In genomic region chr22:44309137-44309536, GRCh38 we compare ENCODE assay signal across 10 cellular contexts. TPM values are rescaled to one million over a fixed set of nuclear protein-coding genes. Genes with fewer than 3 reads are reported as not detected.
DNase-seq lines count a peak whose midpoint lies in the region; ATAC-seq, FAIRE-seq and TF ChIP-seq lines count a peak whose summit lies in the region.
"Had no signal": no experiment of that assay in that cellular context is flagged by ENCODE, and none has a peak within 500 bp of the region (broad histone marks: within the 10 kb centered on the region; RNA-seq: fewer than 3 reads in every experiment).

No MANE protein-coding gene starts in this region.

- no peaks in the 10 kb centered on the region for H3K9me3 ChIP-seq in right cardiac atrium (ENCODE audit: control insufficient read depth, low read length)
- H3K9me3 ChIP-seq in tibial artery, result no peaks in the 10 kb centered on the region

- no peak for DNase-seq in activated CD4-positive, CD25-positive, alpha-beta regulatory T cell (lab: John Stamatoyannopoulos, UW)
- DNase-seq in T1000 (lab: John Stamatoyannopoulos, UW) (peak; percentile 86), right cardiac atrium (peak; percentile 6 to 73 (median 54)), tibial artery (peak; percentile 51 to 70), NCI-H69 (lab: John Stamatoyannopoulos, UW) (no peak), NCI-H446 treated with DMSO at 0.1 percent for 48 hours (lab: John Stamatoyannopoulos, UW) (no peak), GM19239 (ENCODE audit: insufficient read length, low spot score) (no peak)
- DNase-seq: natural killer cell had no signal

- peak; percentile 55 to 73 for ATAC-seq in activated CD4-positive, CD25-positive, alpha-beta regulatory T cell treated with anti-CD3 and anti-CD28 coated beads, Interleukin-2, amount 50 U/mL, for 24 hours
- peak in 1 of 2 donors; percentile 34 for ATAC-seq in right cardiac atrium

- 57% methylated on average over 16 of the region's 16 CpGs for WGBS in right cardiac atrium

- intact Hi-C loops in right cardiac atrium (cut with DNase I), result no loop called here
- intact Hi-C loops in tibial artery (cut with DNase I; ENCODE audit: low total_unique reads), result no loop called here

- no peaks in the 10 kb centered on the region for H3K27me3 ChIP-seq in right cardiac atrium (ENCODE audit: control insufficient read depth, insufficient read depth)
- H3K27me3 ChIP-seq in tibial artery, result peaks cover 0 to 4% of the 10 kb centered on the region in 2 donors

- TF ChIP-seq CTCF in tibial artery (IDR thresholded peaks at IDR 0.05), result no peak

- no peak overlapping the region for H3K4me3 ChIP-seq in right cardiac atrium (ENCODE audit: low read length)
- no peak overlapping the region for H3K4me3 ChIP-seq in tibial artery

- FAIRE-seq in GM19239 (lab: Jason Lieb, UNC), result no peak

- peaks cover 2% of the 10 kb centered on the region for H3K4me1 ChIP-seq in right cardiac atrium (ENCODE audit: control insufficient read depth, insufficient read depth, low read length)
- H3K4me1 ChIP-seq in tibial artery, result peaks cover 0 to 4% (median 0%) of the 10 kb centered on the region in 4 donors

- no peaks in the 10 kb centered on the region for H3K36me3 ChIP-seq in tibial artery

- H3K27ac ChIP-seq in right cardiac atrium (ENCODE audit: low read length) (no peak overlapping the region), tibial artery (no peak overlapping the region)
- H3K27ac ChIP-seq: C4-2B had no signal

RNA-seq across cellular contexts. Expression of gene SHISAL1, which starts 3.6 kb away (rescaled TPM):
- total RNA-seq in right cardiac atrium, result 1 to 10 TPM; 1.0 to 5.8 (median 1.3) TPM
- polyA plus RNA-seq in right cardiac atrium, result 1.3 TPM
- total RNA-seq: natural killer cell had no signal

Comparison
In these comparisons a context has a peak if more than half of its experiments do, and no peak if none do; other contexts are left out.
1. DNase-seq: peak in T1000 (single experiment), right cardiac atrium (3 of 3) and tibial artery (2 of 2); none in activated CD4-positive, CD25-positive, alpha-beta regulatory T cell (0 of 4), NCI-H69 (single experiment), NCI-H446 treated with DMSO at 0.1 percent for 48 hours (single experiment) and GM19239 (single experiment).